ENCODE assay signal across 8 cellular contexts in the genomic region with DNA sequence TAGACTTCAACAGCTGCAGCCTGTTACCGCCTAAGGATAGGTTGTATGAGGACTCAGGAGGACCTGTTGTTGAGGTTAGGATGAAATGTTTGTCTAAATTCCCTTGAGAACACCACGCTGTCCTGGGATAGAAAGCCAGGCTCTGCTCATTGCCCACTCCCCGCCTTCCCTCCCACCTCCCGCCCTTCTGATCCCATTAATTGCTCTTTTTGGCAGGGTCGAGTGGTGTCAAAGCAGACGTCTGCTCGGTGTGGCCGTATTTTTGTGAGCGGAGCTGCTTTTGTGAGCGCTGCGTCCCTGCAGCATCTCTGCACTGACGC.
A peak's percentile ranks its signal among the peaks of the same experiment; 100 is the strongest.
DNase-seq lines count a peak whose midpoint lies in the region; ATAC-seq, FAIRE-seq and TF ChIP-seq lines count a peak whose summit lies in the region.

No MANE protein-coding gene starts in this region.

- 2% methylated on average over 12 of the region's 12 CpGs for WGBS in suprapubic skin

- H3K4me3 ChIP-seq in kidney epithelial cell (ENCODE audit: low read depth, low read length) (peak overlapping the region; percentile 42), suprapubic skin (peak overlapping the region; percentile 58)

- DNase-seq in NCI-H82 (lab: John Stamatoyannopoulos, UW) (peak; percentile 52), NCI-H82 treated with DMSO at 0.1 percent for 48 hours (lab: John Stamatoyannopoulos, UW; ENCODE audit: unreplicated experiment) (no peak), amniotic epithelial cell (ENCODE audit: low read depth) (peak; percentile 64), kidney epithelial cell (ENCODE audit: low read depth) (no peak), suprapubic skin (ENCODE audit: low spot score in 2 of 2) (no peak), H54 (ENCODE audit: insufficient read length, low spot score) (no peak)
- no peak for DNase-seq in stimulated activated CD8-positive, alpha-beta memory T cell treated with anti-CD3 and anti-CD28 coated beads, Interleukin-4, amount 100 ng/mL, for 48 hours

- H3K36me3 ChIP-seq in kidney epithelial cell (ENCODE audit: control insufficient read depth, insufficient read depth, low read length): no peaks in the 10 kb centered on the region
- no peaks in the 10 kb centered on the region for H3K36me3 ChIP-seq in suprapubic skin

- no peak for FAIRE-seq in H54 (lab: Jason Lieb, UNC)

- no peaks in the 10 kb centered on the region for H3K9me3 ChIP-seq in suprapubic skin

- no peak for TF ChIP-seq EP300 in suprapubic skin (IDR thresholded peaks at IDR 0.05)

- no peak for ATAC-seq in GM19397 (IDR thresholded peaks at IDR 0.05; ENCODE audit: unreplicated experiment)

- peaks cover 17% of the 10 kb centered on the region for H3K4me1 ChIP-seq in suprapubic skin

- TF ChIP-seq POLR2A in suprapubic skin (IDR thresholded peaks at IDR 0.05) (no peak), H54 (IDR thresholded peaks at IDR 0.05; ENCODE audit: low read depth, low read length) (no peak)

- peak overlapping the region; percentile 71 for H3K27ac ChIP-seq in suprapubic skin

- no peaks in the 10 kb centered on the region for H3K27me3 ChIP-seq in kidney epithelial cell (ENCODE audit: control insufficient read depth, insufficient read depth, low read length)
- H3K27me3 ChIP-seq in suprapubic skin: peaks cover 5% of the 10 kb centered on the region

- TF ChIP-seq CTCF in kidney epithelial cell (IDR thresholded peaks at IDR 0.05; ENCODE audit: insufficient read depth, low read length, poor library complexity, severe bottlenecking): no peak
- no peak for TF ChIP-seq CTCF in suprapubic skin (IDR thresholded peaks at IDR 0.05)

Comparison
In these comparisons a context has a peak if more than half of its experiments do, and no peak if none do; other contexts are left out.
1. DNase-seq: peak in NCI-H82 (single experiment) and amniotic epithelial cell (single experiment); none in NCI-H82 treated with DMSO at 0.1 percent for 48 hours (single experiment), kidney epithelial cell (single experiment), suprapubic skin (0 of 2), H54 (single experiment) and stimulated activated CD8-positive, alpha-beta memory T cell treated with anti-CD3 and anti-CD28 coated beads, Interleukin-4, amount 100 ng/mL, for 48 hours (single experiment).